Comparison of ENCODE assay signal across 8 cellular contexts in the genomic region with DNA sequence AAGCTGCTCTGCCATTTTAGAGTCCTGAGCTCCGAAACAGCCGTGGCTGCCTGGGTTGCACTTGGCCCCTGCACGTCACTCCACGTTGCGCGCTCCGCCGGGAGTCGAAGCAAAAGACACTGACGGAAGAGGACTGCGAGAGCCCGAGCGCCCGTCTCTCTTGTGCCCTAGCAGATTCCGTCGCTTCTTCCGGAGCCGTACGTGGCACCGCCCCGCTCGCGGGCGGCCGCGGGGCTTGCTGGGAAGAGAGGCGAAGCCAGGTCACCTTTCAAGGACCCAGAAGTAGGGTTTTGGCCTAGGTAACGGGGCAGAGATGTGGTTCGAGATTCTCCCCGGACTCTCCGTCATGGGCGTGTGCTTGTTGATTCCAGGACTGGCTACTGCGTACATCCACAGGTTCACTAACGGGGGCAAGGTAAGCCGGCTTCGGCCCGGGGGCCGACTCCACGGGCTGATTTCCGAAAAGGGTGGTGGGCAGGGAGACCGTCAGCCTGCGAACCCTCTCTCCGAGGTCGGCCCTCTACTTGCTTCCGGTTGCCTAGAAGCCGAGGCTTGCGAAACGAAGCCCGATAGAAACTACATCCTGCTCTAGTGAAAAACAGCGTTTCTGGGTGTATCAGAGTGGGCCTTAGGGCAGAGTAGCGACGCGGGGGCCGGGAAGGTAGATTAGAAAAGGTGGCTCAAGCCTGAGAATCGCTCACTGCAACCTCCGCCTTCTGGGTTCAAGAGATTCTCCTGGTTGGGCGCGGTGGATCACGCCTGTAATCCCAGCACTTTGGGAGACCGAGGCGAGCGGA. TPM values are rescaled to one million over a fixed set of nuclear protein-coding genes. Genes with fewer than 3 reads are reported as not detected.
DNase-seq lines count a peak whose midpoint lies in the region; TF ChIP-seq lines count a peak whose summit lies in the region.

A gene (plus strand): TSS at position 234 of the 797 bp plus-strand sequence. CDS start 80 bp downstream, at position 314.
A gene (minus strand): TSS at position 135 of the 797 bp plus-strand sequence. CDS start 120 bp downstream, at position 15.

- peak within 1 kb of the TSS; percentile 73 for H3K4me3 ChIP-seq in HFF-Myc (replicated peaks; ENCODE audit: low read depth, low read length)
- peak within 1 kb of the TSS; percentile 59 to 69 for H3K4me3 ChIP-seq in SK-N-SH (ENCODE audit: low read depth in 2 of 2, low read length in 1 of 2)

- peaks cover 51% of the 10 kb centered on the region for H3K79me2 ChIP-seq in SK-N-SH (ENCODE audit: insufficient read depth)

- peaks cover 3 to 9% of the 10 kb centered on the region in 2 experiments for H3K36me3 ChIP-seq in SK-N-SH (replicated peaks in 1 of 2; ENCODE audit: control insufficient read depth in 1 of 2, insufficient read depth in 2 of 2, low read length in 1 of 2)

- peak within 1 kb of the TSS; percentile 91 for H3K9ac ChIP-seq in SK-N-SH

- CTCF ChIA-PET in SK-N-SH (lab: Yijun Ruan, JAX): no interaction called here

- 23% methylated on average over 43 of the region's 62 CpGs for WGBS in SK-N-SH (ENCODE audit: low lambda C conversion rate)

- peak within 1 kb of the TSS; percentile 73 for H3K4me2 ChIP-seq in SK-N-SH

- peaks cover 4% of the 10 kb centered on the region for H3F3A ChIP-seq in SK-N-SH (replicated peaks; ENCODE audit: insufficient read depth)

- H3K4me1 ChIP-seq in SK-N-SH (ENCODE audit: control insufficient read depth in 1 of 2, insufficient read depth in 2 of 2, low read depth in 1 of 2, low read length in 1 of 2): no peaks in the 10 kb centered on the region; a peak in 1 of 4 replicates

- peak within 1 kb of the TSS; percentile 63; the same call in 1 of the 2 replicates for H2AFZ ChIP-seq in SK-N-SH (ENCODE audit: low read depth)

- peaks cover 13% of the 10 kb centered on the region; the same call in 1 of the 2 replicates for H3K27me3 ChIP-seq in SK-N-SH (ENCODE audit: insufficient read depth)

- POLR2A ChIA-PET in SK-N-SH (lab: Yijun Ruan, JAX): interaction anchor here (2.1 to 2.7 kb wide), 2 partner anchors 19 to 81 kb away, joined by 10 to 15 read pairs; a partner anchor contains a TSS

- TF ChIP-seq EP300 in SK-N-SH (IDR thresholded peaks at IDR 0.05; ENCODE audit: borderline replicate concordance in 1 of 2, low read depth in 1 of 2, low read length in 1 of 2): no peak

- TF ChIP-seq RAD21 in SK-N-SH (IDR thresholded peaks at IDR 0.05; ENCODE audit: low read length): no peak

- TF ChIP-seq CTCF in HFF-Myc (IDR thresholded peaks at IDR 0.05; ENCODE audit: low read depth, low read length, missing control alignments) (no peak), SK-N-SH (IDR thresholded peaks at IDR 0.05) (no peak)

- H4K20me1 ChIP-seq in SK-N-SH (ENCODE audit: insufficient read depth): no peaks in the 10 kb centered on the region

- H3K9me3 ChIP-seq in SK-N-SH: no peaks in the 10 kb centered on the region

- no peaks in the 10 kb centered on the region for H3K9me2 ChIP-seq in SK-N-SH

- peak; percentile 59 for DNase-seq in GM04504 (ENCODE audit: low read depth)
- peak; percentile 27 for DNase-seq in HFF-Myc (ENCODE audit: extremely low read depth, low read depth)
- DNase-seq in NAMALWA (ENCODE audit: low spot score): peak; percentile 91
- peak; percentile 77 for DNase-seq in SK-N-SH
- DNase-seq in activated naive CD4-positive, alpha-beta T cell treated with anti-CD3 and anti-CD28 coated beads, Interleukin-2, amount 50 U/mL, for 16 hours: peak; percentile 84
- DNase-seq in germinal center (ENCODE audit: low spot score): peak; percentile 84
- DNase-seq in occipital lobe (lab: John Stamatoyannopoulos, UW): peak; percentile 84

- peak within 1 kb of the TSS; percentile 84 to 87 for H3K27ac ChIP-seq in SK-N-SH (ENCODE audit: low read depth in 2 of 2, low read length in 1 of 2)
- peak within 1 kb of the TSS; percentile 80 for H3K27ac ChIP-seq in temporal lobe (ENCODE audit: low read depth, low read length)

TF ChIP-seq in SK-N-SH, 30 proteins besides CTCF, POLR2A, EP300 and RAD21 (continues in another document):
- TF ChIP-seq FOXJ3 (CRISPR knock-in tag; IDR thresholded peaks at IDR 0.05): no peak
- TF ChIP-seq RXRA (IDR thresholded peaks at IDR 0.05; ENCODE audit: borderline replicate concordance, low read depth): no peak
- TF ChIP-seq POLR2AphosphoS5 (IDR thresholded peaks at IDR 0.05; ENCODE audit: low read depth, low read length): peak; percentile 84
- no peak for TF ChIP-seq RFX5 (IDR thresholded peaks at IDR 0.05; ENCODE audit: low read length)
- TF ChIP-seq, protein P1, sequence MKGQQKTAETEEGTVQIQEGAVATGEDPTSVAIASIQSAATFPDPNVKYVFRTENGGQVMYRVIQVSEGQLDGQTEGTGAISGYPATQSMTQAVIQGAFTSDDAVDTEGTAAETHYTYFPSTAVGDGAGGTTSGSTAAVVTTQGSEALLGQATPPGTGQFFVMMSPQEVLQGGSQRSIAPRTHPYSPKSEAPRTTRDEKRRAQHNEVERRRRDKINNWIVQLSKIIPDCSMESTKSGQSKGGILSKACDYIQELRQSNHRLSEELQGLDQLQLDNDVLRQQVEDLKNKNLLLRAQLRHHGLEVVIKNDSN (IDR thresholded peaks at IDR 0.05; ENCODE audit: borderline replicate concordance, low read depth): 0 out of 2 replicates have a peak, but pooled peaks have one; percentile 4
- no peak for TF ChIP-seq MEF2A (IDR thresholded peaks at IDR 0.05; ENCODE audit: borderline replicate concordance, low read depth)
- no peak for TF ChIP-seq TCF12 (IDR thresholded peaks at IDR 0.05)
- TF ChIP-seq EZH2phosphoT487 (IDR thresholded peaks at IDR 0.05; ENCODE audit: borderline replicate concordance, low read depth): no peak
- TF ChIP-seq, protein P2, sequence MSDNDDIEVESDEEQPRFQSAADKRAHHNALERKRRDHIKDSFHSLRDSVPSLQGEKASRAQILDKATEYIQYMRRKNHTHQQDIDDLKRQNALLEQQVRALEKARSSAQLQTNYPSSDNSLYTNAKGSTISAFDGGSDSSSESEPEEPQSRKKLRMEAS (IDR thresholded peaks at IDR 0.05; ENCODE audit: low read depth): peak; percentile 90
- no peak for TF ChIP-seq NRF1 (IDR thresholded peaks at IDR 0.05; ENCODE audit: low read depth, low read length)
- TF ChIP-seq GATA2 (CRISPR knock-in tag; IDR thresholded peaks at IDR 0.05): no peak
- no peak for TF ChIP-seq FOXM1 (IDR thresholded peaks at IDR 0.05; ENCODE audit: low read depth)
- TF ChIP-seq MXI1 (IDR thresholded peaks at IDR 0.05; ENCODE audit: low read depth, low read length): peak; percentile 88
- TF ChIP-seq, protein P3, sequence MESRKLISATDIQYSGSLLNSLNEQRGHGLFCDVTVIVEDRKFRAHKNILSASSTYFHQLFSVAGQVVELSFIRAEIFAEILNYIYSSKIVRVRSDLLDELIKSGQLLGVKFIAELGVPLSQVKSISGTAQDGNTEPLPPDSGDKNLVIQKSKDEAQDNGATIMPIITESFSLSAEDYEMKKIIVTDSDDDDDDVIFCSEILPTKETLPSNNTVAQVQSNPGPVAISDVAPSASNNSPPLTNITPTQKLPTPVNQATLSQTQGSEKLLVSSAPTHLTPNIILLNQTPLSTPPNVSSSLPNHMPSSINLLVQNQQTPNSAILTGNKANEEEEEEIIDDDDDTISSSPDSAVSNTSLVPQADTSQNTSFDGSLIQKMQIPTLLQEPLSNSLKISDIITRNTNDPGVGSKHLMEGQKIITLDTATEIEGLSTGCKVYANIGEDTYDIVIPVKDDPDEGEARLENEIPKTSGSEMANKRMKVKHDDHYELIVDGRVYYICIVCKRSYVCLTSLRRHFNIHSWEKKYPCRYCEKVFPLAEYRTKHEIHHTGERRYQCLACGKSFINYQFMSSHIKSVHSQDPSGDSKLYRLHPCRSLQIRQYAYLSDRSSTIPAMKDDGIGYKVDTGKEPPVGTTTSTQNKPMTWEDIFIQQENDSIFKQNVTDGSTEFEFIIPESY (IDR thresholded peaks at IDR 0.05; ENCODE audit: borderline replicate concordance, low read depth): peak; percentile 62; the same call in 1 of the 2 replicates
- TF ChIP-seq SMC3 (IDR thresholded peaks at IDR 0.05; ENCODE audit: low read depth, low read length): no peak
- TF ChIP-seq YY1 (IDR thresholded peaks at IDR 0.05; ENCODE audit: low read depth): no peak
- no peak for TF ChIP-seq JUND (IDR thresholded peaks at IDR 0.05)
- TF ChIP-seq, protein P4, sequence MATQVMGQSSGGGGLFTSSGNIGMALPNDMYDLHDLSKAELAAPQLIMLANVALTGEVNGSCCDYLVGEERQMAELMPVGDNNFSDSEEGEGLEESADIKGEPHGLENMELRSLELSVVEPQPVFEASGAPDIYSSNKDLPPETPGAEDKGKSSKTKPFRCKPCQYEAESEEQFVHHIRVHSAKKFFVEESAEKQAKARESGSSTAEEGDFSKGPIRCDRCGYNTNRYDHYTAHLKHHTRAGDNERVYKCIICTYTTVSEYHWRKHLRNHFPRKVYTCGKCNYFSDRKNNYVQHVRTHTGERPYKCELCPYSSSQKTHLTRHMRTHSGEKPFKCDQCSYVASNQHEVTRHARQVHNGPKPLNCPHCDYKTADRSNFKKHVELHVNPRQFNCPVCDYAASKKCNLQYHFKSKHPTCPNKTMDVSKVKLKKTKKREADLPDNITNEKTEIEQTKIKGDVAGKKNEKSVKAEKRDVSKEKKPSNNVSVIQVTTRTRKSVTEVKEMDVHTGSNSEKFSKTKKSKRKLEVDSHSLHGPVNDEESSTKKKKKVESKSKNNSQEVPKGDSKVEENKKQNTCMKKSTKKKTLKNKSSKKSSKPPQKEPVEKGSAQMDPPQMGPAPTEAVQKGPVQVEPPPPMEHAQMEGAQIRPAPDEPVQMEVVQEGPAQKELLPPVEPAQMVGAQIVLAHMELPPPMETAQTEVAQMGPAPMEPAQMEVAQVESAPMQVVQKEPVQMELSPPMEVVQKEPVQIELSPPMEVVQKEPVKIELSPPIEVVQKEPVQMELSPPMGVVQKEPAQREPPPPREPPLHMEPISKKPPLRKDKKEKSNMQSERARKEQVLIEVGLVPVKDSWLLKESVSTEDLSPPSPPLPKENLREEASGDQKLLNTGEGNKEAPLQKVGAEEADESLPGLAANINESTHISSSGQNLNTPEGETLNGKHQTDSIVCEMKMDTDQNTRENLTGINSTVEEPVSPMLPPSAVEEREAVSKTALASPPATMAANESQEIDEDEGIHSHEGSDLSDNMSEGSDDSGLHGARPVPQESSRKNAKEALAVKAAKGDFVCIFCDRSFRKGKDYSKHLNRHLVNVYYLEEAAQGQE (IDR thresholded peaks at IDR 0.05; ENCODE audit: low read depth, low read length): no peak
- TF ChIP-seq NFIC (IDR thresholded peaks at IDR 0.05; ENCODE audit: borderline replicate concordance): no peak

RNA-seq across cellular contexts. Expression of the first gene that starts in this region (rescaled TPM):
- 96.5 and 101 TPM in 2 replicates for polyA plus RNA-seq in SK-N-SH (2012; rRNA removed)
- 143 and 271 TPM in 2 replicates for polyA plus RNA-seq in SK-N-SH (2012; cell fraction: cytosol; rRNA removed)
- polyA plus RNA-seq in SK-N-SH (2012; cell fraction: nucleus; rRNA removed): 14.5 and 24.8 TPM in 2 replicates
- 28.1 TPM for total RNA-seq in occipital lobe
- total RNA-seq in temporal lobe: 20.4 TPM

RNA-seq across cellular contexts. Expression of the second gene that starts in this region (rescaled TPM):
- 11.8 and 14.8 TPM in 2 replicates for polyA plus RNA-seq in SK-N-SH (2012; rRNA removed)
- polyA plus RNA-seq in SK-N-SH (2012; cell fraction: cytosol; rRNA removed): 13.1 and 14.2 TPM in 2 replicates
- 7.4 and 9.0 TPM in 2 replicates for polyA plus RNA-seq in SK-N-SH (2012; cell fraction: nucleus; rRNA removed)
- 13.7 TPM for total RNA-seq in occipital lobe
- 9.3 TPM for total RNA-seq in temporal lobe

Comparison
In these comparisons a context has a peak if more than half of its experiments do, and no peak if none do; other contexts are left out.
1. Peak in every context shown above with its lines: DNase-seq, H3K4me3 ChIP-seq and H3K27ac ChIP-seq.
2. DNase-seq: peak in every context shown above with its lines; median percentile 91 in NAMALWA; 84 in activated naive CD4-positive, alpha-beta T cell treated with anti-CD3 and anti-CD28 coated beads, Interleukin-2, amount 50 U/mL, for 16 hours; 84 in germinal center; 84 in occipital lobe; 77 in SK-N-SH; 59 in GM04504; 27 in HFF-Myc.